In genomic region chrX:43559643-43560042, GRCh38 we compare ENCODE assay signal across 9 cellular contexts.
DNase-seq lines count a peak whose midpoint lies in the region; ATAC-seq, FAIRE-seq and TF ChIP-seq lines count a peak whose summit lies in the region.
"Had no signal": no experiment of that assay in that cellular context is flagged by ENCODE, and none has a peak within 500 bp of the region (broad histone marks: within the 10 kb centered on the region; RNA-seq: fewer than 3 reads in every experiment).

No MANE protein-coding gene starts in this region.

- CTCF ChIA-PET in HEK293 (lab: Yijun Ruan, JAX): interaction anchor here (0.6 to 4.4 kb wide), 14 partner anchors 9 to 1760 kb away, joined by 3 to 59 read pairs (median 4); no protein-coding TSS in a partner anchor

- H3K4me1 ChIP-seq in BE2C (no peaks in the 10 kb centered on the region), HEK293 (ENCODE audit: control insufficient read depth, insufficient read depth, low read length) (no peaks in the 10 kb centered on the region), ascending aorta (no peaks in the 10 kb centered on the region)

- H3K27me3 ChIP-seq in BE2C (no peaks in the 10 kb centered on the region), ascending aorta (no peaks in the 10 kb centered on the region)

- peak; percentile 46 for TF ChIP-seq CTCF in BE2C (IDR thresholded peaks at IDR 0.05; ENCODE audit: low read depth, low read length)
- TF ChIP-seq CTCF in HEK293 (tag by site-specific recombination; IDR thresholded peaks at IDR 0.05): peak; percentile 45; the same call in 1 of the 2 replicates
- peak; percentile 38 to 61 (median 44) for TF ChIP-seq CTCF in ascending aorta (IDR thresholded peaks at IDR 0.05)

- no peak overlapping the region for H3K4me3 ChIP-seq in BE2C (ENCODE audit: low read depth, low read length)
- no peak overlapping the region for H3K4me3 ChIP-seq in HEK293 (ENCODE audit: low read depth, low read length)
- no peak overlapping the region for H3K4me3 ChIP-seq in ascending aorta

- H3K9me3 ChIP-seq in BE2C: no peaks in the 10 kb centered on the region
- H3K9me3 ChIP-seq in HEK293 (ENCODE audit: control insufficient read depth, insufficient read depth, low read depth, low read length): no peaks in the 10 kb centered on the region
- H3K9me3 ChIP-seq in ascending aorta: no peaks in the 10 kb centered on the region

- POLR2A ChIA-PET in HEK293 (lab: Yijun Ruan, JAX): no interaction called here

- FAIRE-seq in RCC 7860 (lab: Jason Lieb, UNC): no peak

- intact Hi-C loops in ascending aorta (cut with DNase I): loop anchor here (1.0 to 5.0 kb wide), 2 partner anchors 191 to 1777 kb away; no protein-coding TSS in a partner anchor

- H3K36me3 ChIP-seq in BE2C: no peaks in the 10 kb centered on the region
- H3K36me3 ChIP-seq in HEK293 (ENCODE audit: control insufficient read depth in 2 of 2, insufficient read depth in 1 of 2, low read length in 2 of 2): no peaks in the 10 kb centered on the region
- H3K36me3 ChIP-seq in ascending aorta: no peaks in the 10 kb centered on the region

- ATAC-seq in GM19455 (IDR thresholded peaks at IDR 0.05; ENCODE audit: unreplicated experiment) (no peak), GM21717 (IDR thresholded peaks at IDR 0.05; ENCODE audit: unreplicated experiment) (no peak)

- H3K27ac ChIP-seq in HEK293 (ENCODE audit: extremely low read depth, low read depth, low read length) (no peak overlapping the region), ascending aorta (no peak overlapping the region)
- H3K27ac ChIP-seq: HL-60 had no signal

- DNase-seq in BE2C: peak; percentile 26
- peak; percentile 7 for DNase-seq in RCC 7860 (ENCODE audit: low spot score)
- peak in 1 of 2 donors; percentile 68 for DNase-seq in ascending aorta (ENCODE audit: low spot score in 2 of 2)
- peak in 27 of 51 donors; percentile 0 to 44 (median 6) for DNase-seq in hypothalamus (lab: John Stamatoyannopoulos, UW)
- peak; percentile 2 for DNase-seq in stimulated activated CD4-positive, alpha-beta T cell treated with anti-CD3 and anti-CD28 coated beads, Interleukin-12 subunit alpha, Interleukin-12 subunit beta, amount 100 ng/mL, for 4 hours

TF ChIP-seq in HEK293, 187 proteins besides CTCF, POLR2A, EP300 and RAD21:
- TF ChIP-seq ZNF654 (tag by site-specific recombination; IDR thresholded peaks at IDR 0.05; ENCODE audit: low read depth) (peak; percentile 70), ZNF341 (tag by site-specific recombination; IDR thresholded peaks at IDR 0.05; ENCODE audit: low read depth) (peak; percentile 45; the same call in 1 of the 2 replicates), ZBTB26 (tag by site-specific recombination; optimal IDR thresholded peaks at IDR 0.05) (no peak), SALL2 (tag by site-specific recombination; IDR thresholded peaks at IDR 0.05; ENCODE audit: borderline replicate concordance) (no peak), ZNF645 (tag by site-specific recombination; IDR thresholded peaks at IDR 0.05) (no peak)
TF ChIP-seq in HEK293: peak in this region for 2.
